Comparison of ENCODE assay signal across 7 cellular contexts in genomic region chrX:14095702-14096101, GRCh38.
DNase-seq lines count a peak whose midpoint lies in the region; ATAC-seq lines count a peak whose summit lies in the region.

No MANE protein-coding gene starts in this region.

- H3K36me3 Mint-ChIP-seq in naive thymus-derived CD8-positive, alpha-beta T cell: no peaks in the 10 kb centered on the region

- H3K4me3 Mint-ChIP-seq in naive thymus-derived CD8-positive, alpha-beta T cell: peak overlapping the region in 8 of 10 donors; percentile 12 to 60 (median 38)

- ATAC-seq in GM18870 (IDR thresholded peaks at IDR 0.05; ENCODE audit: unreplicated experiment) (peak; percentile 90), HG03159 (IDR thresholded peaks at IDR 0.05; ENCODE audit: unreplicated experiment) (peak; percentile 97), HG03457 (IDR thresholded peaks at IDR 0.05; ENCODE audit: unreplicated experiment) (no peak)
- peak; percentile 50 to 59 for ATAC-seq in naive thymus-derived CD8-positive, alpha-beta T cell

- peaks cover 0 to 4% (median 0%) of the 10 kb centered on the region in 4 donors for H3K4me1 Mint-ChIP-seq in naive thymus-derived CD8-positive, alpha-beta T cell

- H3K9me3 Mint-ChIP-seq in naive thymus-derived CD8-positive, alpha-beta T cell: peaks cover 0 to 5% (median 0%) of the 10 kb centered on the region in 9 donors

- POLR2A ChIA-PET in naive thymus-derived CD8-positive, alpha-beta T cell (lab: Charles Lee): no interaction called here

- peak; percentile 29 for DNase-seq in activated CD4-positive, CD25-positive, alpha-beta regulatory T cell treated with anti-CD3 and anti-CD28 coated beads, Interleukin-2, amount 50 U/mL, for 72 hours
- peak; percentile 9 for DNase-seq in effector CD4-positive, alpha-beta T cell
- DNase-seq in naive thymus-derived CD8-positive, alpha-beta T cell: peak; percentile 0 to 60 (median 18)
- DNase-seq in SW 1271 (lab: John Stamatoyannopoulos, UW): no peak

- H3K27me3 Mint-ChIP-seq in naive thymus-derived CD8-positive, alpha-beta T cell: peaks cover 0 to 3% (median 0%) of the 10 kb centered on the region in 5 donors

- peak overlapping the region in 1 of 10 donors; percentile 13 for H3K27ac Mint-ChIP-seq in naive thymus-derived CD8-positive, alpha-beta T cell

Comparison
In these comparisons a context has a peak if more than half of its experiments do, and no peak if none do; other contexts are left out.
1. DNase-seq: peak in activated CD4-positive, CD25-positive, alpha-beta regulatory T cell treated with anti-CD3 and anti-CD28 coated beads, Interleukin-2, amount 50 U/mL, for 72 hours (single experiment), effector CD4-positive, alpha-beta T cell (single experiment) and naive thymus-derived CD8-positive, alpha-beta T cell (10 of 10); none in SW 1271 (0 of 2).